In the genomic region with DNA sequence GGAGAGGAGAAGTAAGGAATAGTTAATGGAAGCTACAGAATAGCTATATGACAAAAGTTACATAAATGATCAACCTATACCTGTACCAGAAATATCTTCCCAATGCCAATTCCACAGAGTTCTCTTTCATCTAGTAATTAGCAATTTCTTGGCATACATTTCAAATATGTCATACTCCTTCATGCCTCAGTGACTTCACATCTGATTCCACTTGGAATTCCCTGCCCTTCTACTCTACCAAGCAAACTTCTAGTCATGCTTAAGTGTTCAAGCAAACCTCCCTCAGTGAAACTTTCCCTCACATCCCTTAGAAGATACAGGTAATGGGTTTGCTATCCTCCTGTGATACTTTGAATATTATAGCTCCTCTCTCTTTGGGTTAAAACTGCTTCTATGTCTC, we compare ENCODE assay signal across 20 cellular contexts.
"Had no signal": no experiment of that assay in that cellular context is flagged by ENCODE, and none has a peak within 500 bp of the region (broad histone marks: within the 10 kb centered on the region; RNA-seq: fewer than 3 reads in every experiment).

No MANE protein-coding gene starts in this region.

- ATAC-seq: activated naive CD4-positive, alpha-beta T cell treated with anti-CD3 and anti-CD28 coated beads, Interleukin-2, amount 50 U/mL, for 72 hours; activated T-cell treated with anti-CD3 and anti-CD28 coated beads, Interleukin-2, amount 50 U/mL, for 4 hours; gastrocnemius medialis; mucosa of descending colon; naive thymus-derived CD8-positive, alpha-beta T cell; sciatic nerve; stimulated activated naive B cell treated with anti-CD40 and anti-IgM and Interleukin-4, amounts not matched to agents 10 μg/mL and 1 μg/mL and 100 μg/mL, for 72 hours had no signal

- H3K4me3 ChIP-seq: dorsolateral prefrontal cortex, esophagus squamous epithelium, gastrocnemius medialis, hepatocyte, mucosa of descending colon, spleen, tibial nerve had no signal

- DNase-seq: activated CD4-positive, alpha-beta memory T cell treated with anti-CD3 and anti-CD28 coated beads for 36 hours; activated effector memory CD4-positive, alpha-beta T cell treated with anti-CD3 and anti-CD28 coated beads, Interleukin-2, amount 50 U/mL, for 16 hours; activated T-cell treated with anti-CD3 and anti-CD28 coated beads, Interleukin-2, amount 50 U/mL, for 4 hours; amygdala; brain microvascular endothelial cell; dorsolateral prefrontal cortex; esophagus squamous epithelium; gastrocnemius medialis; left colon; mucosa of descending colon; naive thymus-derived CD8-positive, alpha-beta T cell; nucleus accumbens; spleen; stimulated activated CD4-positive, alpha-beta T cell treated with anti-CD3 and anti-CD28 coated beads, Interleukin-1b, Interleukin-23, amount 100 ng/mL, for 48 hours; stimulated activated naive B cell treated with anti-CD40 and anti-IgM and Interleukin-4, amounts not matched to agents 10 μg/mL and 1 μg/mL and 100 μg/mL, for 72 hours; T1000 had no signal
